Comparison of ENCODE assay signal across 11 cellular contexts in genomic region chr2:240454031-240454901, GRCh38. TPM values are rescaled to one million over a fixed set of nuclear protein-coding genes. Genes with fewer than 3 reads are reported as not detected.
DNase-seq lines count a peak whose midpoint lies in the region; ATAC-seq, FAIRE-seq and TF ChIP-seq lines count a peak whose summit lies in the region.
"Had no signal": no experiment of that assay in that cellular context is flagged by ENCODE, and none has a peak within 500 bp of the region (broad histone marks: within the 10 kb centered on the region; RNA-seq: fewer than 3 reads in every experiment).

No MANE protein-coding gene starts in this region.

- H3K27me3 ChIP-seq in CD4-positive, alpha-beta memory T cell (ENCODE audit: insufficient read depth, low read length), result peaks cover 18% of the 10 kb centered on the region
- H3K27me3 ChIP-seq in PC-9 (ENCODE audit: insufficient read depth, low read depth), result no peaks in the 10 kb centered on the region
- H3K27me3 ChIP-seq in endothelial cell of umbilical vein (ENCODE audit: control insufficient read depth in 2 of 2, insufficient read depth in 2 of 2, low read length in 2 of 2), result peaks cover 22 to 24% of the 10 kb centered on the region in 2 experiments
- H3K27me3 ChIP-seq in osteoblast (ENCODE audit: insufficient read depth, low read length), result no peaks in the 10 kb centered on the region

- H2AFZ ChIP-seq in PC-9 (no peak overlapping the region), endothelial cell of umbilical vein (ENCODE audit: low read depth, low read length) (no peak overlapping the region), osteoblast (ENCODE audit: low read length) (no peak overlapping the region)

- H3K9me2 ChIP-seq in PC-9 (ENCODE audit: insufficient read depth), result no peaks in the 10 kb centered on the region

- POLR2A ChIA-PET in CD4-positive, alpha-beta memory T cell (lab: Charles Lee; ENCODE audit: partially characterized antibody), result no interaction called here
- POLR2A ChIA-PET in PC-9 (lab: Charles Lee; ENCODE audit: unreplicated experiment), result no interaction called here
- POLR2A ChIA-PET in endothelial cell of umbilical vein (lab: Charles Lee), result no interaction called here

- H3K27ac Mint-ChIP-seq in CD4-positive, alpha-beta memory T cell, result peak overlapping the region in 3 of 7 donors; percentile 46 to 64 (median 55)

- peaks cover 17% of the 10 kb centered on the region for H3K79me2 ChIP-seq in PC-9 (ENCODE audit: low read depth)
- no peaks in the 10 kb centered on the region for H3K79me2 ChIP-seq in endothelial cell of umbilical vein (ENCODE audit: control insufficient read depth, insufficient read depth, low read length)
- H3K79me2 ChIP-seq in osteoblast (ENCODE audit: insufficient read depth, low read length), result no peaks in the 10 kb centered on the region

- H3F3A ChIP-seq in PC-9 (ENCODE audit: insufficient read depth, low read depth), result peaks cover 57% of the 10 kb centered on the region

- H3K9me3 Mint-ChIP-seq in CD4-positive, alpha-beta memory T cell, result peaks cover 0 to 1% (median 0%) of the 10 kb centered on the region in 8 donors

- H3K27ac ChIP-seq in CD4-positive, alpha-beta memory T cell (ENCODE audit: low read depth, low read length), result no peak overlapping the region
- H3K27ac ChIP-seq in PC-9, result no peak overlapping the region
- no peak overlapping the region for H3K27ac ChIP-seq in endothelial cell of umbilical vein (ENCODE audit: insufficient read depth, low read depth, low read length)
- H3K27ac ChIP-seq in osteoblast (ENCODE audit: low read depth, low read length), result no peak overlapping the region
- H3K27ac ChIP-seq: HL-60 had no signal

- BruUV-seq in PC-9 (replicated peaks; lab: Mats Ljungman, UMichigan), result no TSS peak
- BruUV-seq in endothelial cell of umbilical vein (replicated peaks; lab: Mats Ljungman, UMichigan), result no TSS peak

- H3K4me1 Mint-ChIP-seq in CD4-positive, alpha-beta memory T cell, result peaks cover 4 to 18% (median 10%) of the 10 kb centered on the region in 4 donors

- dilution Hi-C loops in endothelial cell of umbilical vein (cut with MboI; ENCODE audit: extremely low pct_ligation_motif_present, low sequenced_read_pairs), result no loop called here

- no peaks in the 10 kb centered on the region for H3K9me3 ChIP-seq in CD4-positive, alpha-beta memory T cell (ENCODE audit: control insufficient read depth in 1 of 2, low read length in 2 of 2)
- H3K9me3 ChIP-seq in PC-9 (ENCODE audit: insufficient read depth, low read depth), result no peaks in the 10 kb centered on the region
- no peaks in the 10 kb centered on the region for H3K9me3 ChIP-seq in endothelial cell of umbilical vein (replicated peaks; ENCODE audit: control insufficient read depth, insufficient read depth, low read length)
- H3K9me3 ChIP-seq in osteoblast (ENCODE audit: low read depth, low read length), result no peaks in the 10 kb centered on the region

- intact Hi-C loops in CD4-positive, alpha-beta memory T cell (cut with micrococcal nuclease), result no loop called here
- intact Hi-C loops in PC-9 (cut with micrococcal nuclease; ENCODE audit: unreplicated experiment) (loop anchor here (10.0 kb wide), 1 partner anchor 389 kb away; no protein-coding TSS in a partner anchor), endothelial cell of umbilical vein (cut with micrococcal nuclease) (no loop called here), sciatic nerve (cut with DNase I) (no loop called here)

- H3K4me3 ChIP-seq in CD4-positive, alpha-beta memory T cell (ENCODE audit: low read length in 2 of 2), result no peak overlapping the region
- H3K4me3 ChIP-seq in PC-9, result no peak overlapping the region
- H3K4me3 ChIP-seq in endothelial cell of umbilical vein (replicated peaks in 1 of 3; ENCODE audit: insufficient read depth in 1 of 3, low read depth in 1 of 3, low read length in 3 of 3), result no peak overlapping the region
- H3K4me3 ChIP-seq in osteoblast (ENCODE audit: insufficient read depth, low read length), result no peak overlapping the region

- ATAC-seq in sciatic nerve, result no peak

- H3K4me3 Mint-ChIP-seq in CD4-positive, alpha-beta memory T cell, result peak overlapping the region; percentile 67 to 86 (median 80)

- peaks cover 25% of the 10 kb centered on the region for H4K20me1 ChIP-seq in PC-9 (ENCODE audit: insufficient read depth)
- H4K20me1 ChIP-seq in endothelial cell of umbilical vein (replicated peaks; ENCODE audit: control insufficient read depth, extremely low read depth, insufficient read depth, low read length), result no peaks in the 10 kb centered on the region
- H4K20me1 ChIP-seq in osteoblast (ENCODE audit: insufficient read depth, low read length), result peaks cover 53% of the 10 kb centered on the region

- peaks cover 19 to 31% of the 10 kb centered on the region in 2 donors for H3K27me3 Mint-ChIP-seq in CD4-positive, alpha-beta memory T cell

- peaks cover 11% of the 10 kb centered on the region for H3K4me1 ChIP-seq in CD4-positive, alpha-beta memory T cell (ENCODE audit: insufficient read depth, low read length)
- H3K4me1 ChIP-seq in PC-9 (replicated peaks; ENCODE audit: insufficient read depth) (peaks cover 60% of the 10 kb centered on the region), endothelial cell of umbilical vein (ENCODE audit: control insufficient read depth, extremely low read depth, insufficient read depth, low read length) (no peaks in the 10 kb centered on the region), osteoblast (ENCODE audit: insufficient read depth, low read length) (peaks cover 4% of the 10 kb centered on the region)

- no peaks in the 10 kb centered on the region for H3K36me3 Mint-ChIP-seq in CD4-positive, alpha-beta memory T cell

- TF ChIP-seq POLR2A in endothelial cell of umbilical vein (IDR thresholded peaks at IDR 0.05; ENCODE audit: low read depth, low read length), result no peak

- H3K9me1 ChIP-seq in endothelial cell of umbilical vein (replicated peaks; ENCODE audit: control insufficient read depth, extremely low read depth, insufficient read depth, low read length), result no peaks in the 10 kb centered on the region

- CTCF ChIA-PET in CD4-positive, alpha-beta memory T cell (lab: Charles Lee; ENCODE audit: partially characterized antibody), result interaction anchor here (1.0 kb wide), 1 partner anchor 60 kb away, joined by 3 read pairs; no protein-coding TSS in a partner anchor
- CTCF ChIA-PET in PC-9 (lab: Charles Lee) (interaction anchor here (1.1 kb wide), 1 partner anchor 111 kb away, joined by 3 read pairs; no protein-coding TSS in a partner anchor), endothelial cell of umbilical vein (lab: Charles Lee) (no interaction called here)

- H3K4me2 ChIP-seq in PC-9 (peak overlapping the region; percentile 72), endothelial cell of umbilical vein (ENCODE audit: insufficient read depth, low read length) (no peak overlapping the region), osteoblast (ENCODE audit: insufficient read depth, low read length) (no peak overlapping the region)

- TF ChIP-seq CTCF in PC-9 (conservative IDR thresholded peaks at IDR 0.05) (no peak), endothelial cell of umbilical vein (IDR thresholded peaks at IDR 0.05; ENCODE audit: extremely low read depth in 1 of 2, insufficient read depth in 1 of 2, low read depth in 1 of 2, low read length in 2 of 2) (no peak), osteoblast (IDR thresholded peaks at IDR 0.05; ENCODE audit: extremely low read depth, low read depth, low read length) (no peak)

- FAIRE-seq in endothelial cell of umbilical vein (lab: Jason Lieb, UNC), result no peak

- peak in 1 of 5 donors; percentile 31 for DNase-seq in CD4-positive, alpha-beta memory T cell
- DNase-seq in PC-9 (no peak), endothelial cell of umbilical vein (ENCODE audit: low read depth, low spot score) (no peak), osteoblast (ENCODE audit: insufficient read length, low spot score, missing footprints) (peak; percentile 82), NCI-H2029 (lab: John Stamatoyannopoulos, UW) (no peak), sciatic nerve (ENCODE audit: low spot score) (no peak), GF-D8 (lab: John Stamatoyannopoulos, UW) (no peak), DMS53 treated with DMSO at 0.1 percent for 48 hours (lab: John Stamatoyannopoulos, UW; ENCODE audit: unreplicated experiment) (no peak)
- DNase-seq: DMS79 treated with DMSO at 0.1 percent for 48 hours, NCI-H1930 had no signal

- no peak overlapping the region for H3K9ac ChIP-seq in endothelial cell of umbilical vein (replicated peaks; ENCODE audit: extremely low read depth, insufficient read depth, low read length)

- no peaks in the 10 kb centered on the region for H3K36me3 ChIP-seq in CD4-positive, alpha-beta memory T cell (ENCODE audit: insufficient read depth, low read length)
- H3K36me3 ChIP-seq in PC-9 (ENCODE audit: low read depth) (no peaks in the 10 kb centered on the region), endothelial cell of umbilical vein (ENCODE audit: control insufficient read depth in 2 of 2, extremely low read depth in 1 of 2, insufficient read depth in 2 of 2, low read length in 2 of 2) (no peaks in the 10 kb centered on the region), osteoblast (ENCODE audit: insufficient read depth, low read length) (no peaks in the 10 kb centered on the region)

TF ChIP-seq in endothelial cell of umbilical vein, 7 proteins besides CTCF, POLR2A, EP300 and RAD21:
- peak; percentile 93 for TF ChIP-seq EZH2 (IDR thresholded peaks at IDR 0.05; ENCODE audit: borderline replicate concordance, low read depth, low read length, severe bottlenecking)
- no peak for TF ChIP-seq FOS (IDR thresholded peaks at IDR 0.05; ENCODE audit: borderline replicate concordance, insufficient read depth, low read length)

RNA-seq across cellular contexts. Expression of gene GPC1, which starts 18.8 kb away (rescaled TPM):
- 1 to 10 TPM; 1.1 to 1.2 TPM for total RNA-seq in CD4-positive, alpha-beta memory T cell
- under 1 TPM; 0.14 to 0.65 TPM for polyA plus RNA-seq in CD4-positive, alpha-beta memory T cell
- total RNA-seq in PC-9 (2021) (302 and 319 TPM in 2 replicates), endothelial cell of umbilical vein (23.9 and 31.1 TPM in 2 replicates), osteoblast (44.8 and 54.3 TPM in 2 replicates), sciatic nerve (85.4 TPM)
- polyA plus RNA-seq in endothelial cell of umbilical vein, result 9.6 and 10.4 TPM in 2 replicates
- 7.1 and 9.7 TPM in 2 replicates for polyA plus RNA-seq in endothelial cell of umbilical vein (2011; cell fraction: cytosol; rRNA removed)
- polyA plus RNA-seq in endothelial cell of umbilical vein (2011; cell fraction: nucleus; rRNA removed), result 8.2 and 9.6 TPM in 2 replicates
- 12.5 and 15.5 TPM in 2 replicates for polyA plus RNA-seq in endothelial cell of umbilical vein (2012)
- polyA minus RNA-seq in endothelial cell of umbilical vein, result 5.2 and 6.3 TPM in 2 replicates
- polyA minus RNA-seq in endothelial cell of umbilical vein (2011; cell fraction: cytosol; rRNA and poly(A)+ RNA removed), result 49.9 TPM
- 3.1 and 5.9 TPM in 2 replicates for polyA minus RNA-seq in endothelial cell of umbilical vein (2011; cell fraction: nucleus; rRNA and poly(A)+ RNA removed)

Comparison
In these comparisons a context has a peak if more than half of its experiments do, and no peak if none do; other contexts are left out.
1. RNA of gene GPC1, which starts 18.8 kb away (total RNA-seq): 302 to 319 TPM in PC-9, 85.4 TPM in sciatic nerve (single experiment), 44.8 to 54.3 TPM in osteoblast and 23.9 to 31.1 TPM in endothelial cell of umbilical vein; 1.1 to 1.2 TPM in CD4-positive, alpha-beta memory T cell; every median in the first group is over 10 times any median in the second.